In the genomic region with DNA sequence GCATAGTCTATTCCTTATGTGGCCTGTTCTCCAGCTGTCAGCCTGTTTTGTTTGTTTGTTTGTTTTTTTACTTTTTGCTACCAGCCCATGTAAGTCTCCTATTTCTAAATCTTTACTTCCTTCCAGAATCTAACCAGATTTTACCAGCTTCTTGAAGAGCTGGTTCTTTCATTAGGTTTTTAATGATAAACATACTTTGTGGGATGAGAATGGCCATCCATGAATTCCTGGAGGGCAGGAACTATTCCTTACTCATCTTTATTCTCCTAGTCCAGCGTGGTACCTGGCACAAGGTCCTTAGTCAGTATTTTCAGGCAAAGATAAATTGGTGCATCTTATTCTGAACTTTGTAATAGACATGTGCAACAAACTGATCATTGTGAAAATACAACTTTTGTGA, we compare ENCODE assay signal across 14 cellular contexts. TPM values are rescaled to one million over a fixed set of nuclear protein-coding genes. Genes with fewer than 3 reads are reported as not detected.
DNase-seq lines count a peak whose midpoint lies in the region; ATAC-seq and TF ChIP-seq lines count a peak whose summit lies in the region.
"Had no signal": no experiment of that assay in that cellular context is flagged by ENCODE, and none has a peak within 500 bp of the region (broad histone marks: within the 10 kb centered on the region; RNA-seq: fewer than 3 reads in every experiment).

No MANE protein-coding gene starts in this region.

- no peaks in the 10 kb centered on the region for H3K4me1 Mint-ChIP-seq in stimulated activated naive CD8-positive, alpha-beta T cell treated with anti-CD3 and anti-CD28 coated beads, Interleukin-15, Interleukin-2, amounts not matched to agents 100 ng/mL and 50 ng/mL, for 24 hours (ENCODE audit: low read depth)
- no peaks in the 10 kb centered on the region for H3K4me1 Mint-ChIP-seq in activated T-helper 17 cell treated with anti-CD3 and anti-CD28 coated beads, Interleukin-2, amount 50 U/mL, for 72 hours

- H3K36me3 Mint-ChIP-seq in stimulated activated naive CD8-positive, alpha-beta T cell treated with anti-CD3 and anti-CD28 coated beads, Interleukin-15, Interleukin-2, amounts not matched to agents 100 ng/mL and 50 ng/mL, for 24 hours (ENCODE audit: low read depth) = peaks cover 28% of the 10 kb centered on the region
- peaks cover 42% of the 10 kb centered on the region for H3K36me3 Mint-ChIP-seq in activated T-helper 17 cell treated with anti-CD3 and anti-CD28 coated beads, Interleukin-2, amount 50 U/mL, for 72 hours (ENCODE audit: low read depth)

- TF ChIP-seq CTCF in fibroblast of mammary gland (conservative IDR thresholded peaks at IDR 0.05; ENCODE audit: control insufficient read depth, insufficient read depth, low read depth, low read length) (no peak), GM13976 (IDR thresholded peaks at IDR 0.05; ENCODE audit: borderline replicate concordance, control extremely low read depth, extremely low read depth, insufficient read depth, missing control alignments) (no peak)

- DNase-seq in stimulated activated naive CD8-positive, alpha-beta T cell treated with anti-CD3 and anti-CD28 coated beads, Interleukin-15, Interleukin-2, amounts not matched to agents 100 U/mL and 50 U/mL, for 24 hours = no peak
- DNase-seq in fibroblast of mammary gland (ENCODE audit: low read depth) (peak; percentile 39), activated gamma-delta T cell (lab: John Stamatoyannopoulos, UW) (no peak), GM13976 (ENCODE audit: low spot score) (no peak)
- no peak for DNase-seq in stimulated activated CD8-positive, alpha-beta memory T cell treated with anti-CD3 and anti-CD28 coated beads, Interleukin-4, amount 100 ng/mL, for 48 hours
- DNase-seq: Calu3, Karpas-422, MM.1S, NCI-H1105, NCI-H187, NCI-H774 had no signal

- H3K27ac Mint-ChIP-seq in stimulated activated naive CD8-positive, alpha-beta T cell treated with anti-CD3 and anti-CD28 coated beads, Interleukin-15, Interleukin-2, amounts not matched to agents 100 ng/mL and 50 ng/mL, for 24 hours = peak overlapping the region; percentile 21
- peak overlapping the region; percentile 14 for H3K27ac Mint-ChIP-seq in activated T-helper 17 cell treated with anti-CD3 and anti-CD28 coated beads, Interleukin-2, amount 50 U/mL, for 72 hours

- H3K4me3 ChIP-seq in fibroblast of mammary gland (ENCODE audit: control insufficient read depth, low read depth, low read length) = no peak overlapping the region

- H3K27me3 Mint-ChIP-seq in stimulated activated naive CD8-positive, alpha-beta T cell treated with anti-CD3 and anti-CD28 coated beads, Interleukin-15, Interleukin-2, amounts not matched to agents 100 ng/mL and 50 ng/mL, for 24 hours = no peaks in the 10 kb centered on the region
- no peaks in the 10 kb centered on the region for H3K27me3 Mint-ChIP-seq in activated T-helper 17 cell treated with anti-CD3 and anti-CD28 coated beads, Interleukin-2, amount 50 U/mL, for 72 hours

- ATAC-seq in stimulated activated naive CD8-positive, alpha-beta T cell treated with anti-CD3 and anti-CD28 coated beads, Interleukin-15, Interleukin-2, amounts not matched to agents 100 U/mL and 50 U/mL, for 24 hours = no peak
- ATAC-seq in activated T-helper 17 cell treated with anti-CD3 and anti-CD28 coated beads, Interleukin-2, amount 50 U/mL, for 72 hours (replicated peaks) = no peak
- no peak for ATAC-seq in GM21367 (IDR thresholded peaks at IDR 0.05; ENCODE audit: unreplicated experiment)

- no peaks in the 10 kb centered on the region for H3K9me3 Mint-ChIP-seq in stimulated activated naive CD8-positive, alpha-beta T cell treated with anti-CD3 and anti-CD28 coated beads, Interleukin-15, Interleukin-2, amounts not matched to agents 100 ng/mL and 50 ng/mL, for 24 hours
- H3K9me3 Mint-ChIP-seq in activated T-helper 17 cell treated with anti-CD3 and anti-CD28 coated beads, Interleukin-2, amount 50 U/mL, for 72 hours = no peaks in the 10 kb centered on the region

- H3K4me3 Mint-ChIP-seq in stimulated activated naive CD8-positive, alpha-beta T cell treated with anti-CD3 and anti-CD28 coated beads, Interleukin-15, Interleukin-2, amounts not matched to agents 100 ng/mL and 50 ng/mL, for 24 hours = no peak overlapping the region
- H3K4me3 Mint-ChIP-seq in activated T-helper 17 cell treated with anti-CD3 and anti-CD28 coated beads, Interleukin-2, amount 50 U/mL, for 72 hours = no peak overlapping the region

- in situ Hi-C loops in GM13976 (cut with MboI; ENCODE audit: low sequenced_read_pairs, unreplicated experiment) = no loop called here

RNA-seq across cellular contexts. Expression of gene RSPRY1, which starts 17.3 kb away (rescaled TPM):
- total RNA-seq in activated T-helper 17 cell treated with anti-CD3 and anti-CD28 coated beads, Interleukin-2, amount 50 U/mL, for 72 hours = 10 to 100 TPM; 34.1 to 37.4 TPM

RNA-seq across cellular contexts. Expression of gene PSME3IP1, which starts 17.6 kb away (rescaled TPM):
- 100 to 1,000 TPM in 1 of 2 donors, 10 to 100 TPM in 1; 79.0 to 103 TPM for total RNA-seq in activated T-helper 17 cell treated with anti-CD3 and anti-CD28 coated beads, Interleukin-2, amount 50 U/mL, for 72 hours

RNA-seq across cellular contexts. Expression of gene ARL2BP, which starts 41.6 kb away (rescaled TPM):
- 10 to 100 TPM; 17.0 to 23.5 TPM for total RNA-seq in activated T-helper 17 cell treated with anti-CD3 and anti-CD28 coated beads, Interleukin-2, amount 50 U/mL, for 72 hours
